ENCODE assay signal across 5 cellular contexts in the genomic region with DNA sequence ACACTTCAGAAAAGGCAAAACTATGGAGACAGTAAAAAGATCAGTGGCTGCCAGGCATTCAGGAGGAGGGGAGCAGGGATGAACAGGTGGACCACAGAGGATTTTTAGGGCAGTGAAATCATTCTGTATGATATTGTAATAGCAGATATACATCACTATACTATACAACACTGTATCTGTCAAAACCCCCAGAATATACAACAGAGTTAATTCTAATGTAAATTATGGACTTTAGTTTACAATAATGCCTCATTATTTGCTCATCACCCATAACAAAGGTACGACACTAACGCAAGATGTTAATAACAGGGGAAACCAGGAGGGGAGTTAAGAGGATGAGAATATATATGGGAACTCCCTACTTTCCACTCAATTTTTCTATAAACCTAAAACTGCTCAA. TPM values are rescaled to one million over a fixed set of nuclear protein-coding genes. Genes with fewer than 3 reads are reported as not detected.
"Had no signal": no experiment of that assay in that cellular context is flagged by ENCODE, and none has a peak within 500 bp of the region (broad histone marks: within the 10 kb centered on the region; RNA-seq: fewer than 3 reads in every experiment).

No MANE protein-coding gene starts in this region.

- H3K4me2 ChIP-seq: KMS-11 had no signal

- H3K27me3 Mint-ChIP-seq: IgD-negative memory B cell had no signal

- DNase-seq: GM23248, HCEC 1CT, KBM-7 had no signal

- H3K4me3 ChIP-seq: GM23248 had no signal

- H3K27ac ChIP-seq: GM23248, KMS-11 had no signal

- H2AFZ ChIP-seq: GM23248 had no signal

- H3K36me3 Mint-ChIP-seq: IgD-negative memory B cell had no signal

- H3K4me3 Mint-ChIP-seq: IgD-negative memory B cell had no signal

- H3K9me3 Mint-ChIP-seq: IgD-negative memory B cell had no signal

- H3K27ac Mint-ChIP-seq: IgD-negative memory B cell had no signal

- H3K9ac ChIP-seq: GM23248, KMS-11 had no signal

RNA-seq across cellular contexts. Expression of a gene that starts 59.3 kb away (rescaled TPM):
- total RNA-seq: GM23248 had no signal
- polyA plus RNA-seq: GM23248, IgD-negative memory B cell had no signal
